ENCODE assay signal across 8 cellular contexts in the genomic region with DNA sequence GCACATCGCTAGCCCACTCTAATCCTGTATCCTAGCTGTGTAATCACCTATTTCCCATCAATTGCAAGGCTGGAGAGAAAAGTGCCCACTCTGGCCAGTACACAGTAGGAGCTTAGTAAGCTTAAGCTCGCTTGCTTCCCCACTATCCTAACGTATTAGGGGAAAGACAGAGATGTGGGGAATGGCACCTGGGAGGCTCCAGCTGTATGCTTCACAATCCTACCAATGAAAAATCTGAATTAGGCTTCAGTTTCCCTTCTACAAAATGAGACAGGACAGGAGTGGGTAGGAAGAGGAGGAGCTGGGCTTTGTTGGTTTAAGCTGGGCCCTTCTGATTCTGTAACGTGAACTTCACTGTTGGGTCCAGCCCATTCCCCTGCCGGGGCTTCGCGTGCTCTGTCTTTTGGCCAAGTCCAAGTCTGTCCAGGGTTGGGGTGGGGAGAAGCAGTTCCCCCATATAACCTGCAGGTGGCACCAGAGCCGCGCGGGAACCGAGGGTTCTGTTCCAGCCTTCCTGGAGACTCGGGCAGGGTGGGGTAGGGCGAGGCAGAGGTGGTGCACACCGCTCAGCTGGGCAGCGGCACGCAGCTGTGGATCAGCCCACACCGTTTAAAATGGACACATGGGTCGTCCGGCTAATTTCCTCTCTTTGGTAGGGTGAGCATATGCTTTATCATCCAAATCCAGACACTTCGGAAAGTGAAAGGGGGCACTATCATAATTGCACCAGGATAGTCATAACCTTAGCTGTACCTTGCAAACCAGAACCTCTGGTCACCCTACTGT.
DNase-seq lines count a peak whose midpoint lies in the region; ATAC-seq and TF ChIP-seq lines count a peak whose summit lies in the region.

No MANE protein-coding gene starts in this region.

- H4K20me1 ChIP-seq in IMR-90 (ENCODE audit: insufficient read depth, low read length): no peaks in the 10 kb centered on the region

- TF ChIP-seq CTCF in IMR-90 (conservative IDR thresholded peaks at IDR 0.05; ENCODE audit: low read depth, low read length) (peak; percentile 90), osteocyte (IDR thresholded peaks at IDR 0.05) (peak; percentile 96)

- no TSS peak for BruUV-seq in IMR-90 (replicated peaks; lab: Mats Ljungman, UMichigan)

- H2AK5ac ChIP-seq in IMR-90 (ENCODE audit: low read depth, low read length): no peak overlapping the region

- ATAC-seq in IMR-90 (ENCODE audit: low read depth): peak; percentile 100

- no peak overlapping the region for H3K23ac ChIP-seq in IMR-90 (ENCODE audit: low read depth, low read length)

- H2BK5ac ChIP-seq in IMR-90 (ENCODE audit: low read depth, low read length, poor library complexity, severe bottlenecking): no peak overlapping the region

- peak; percentile 92 for TF ChIP-seq RAD21 in IMR-90 (IDR thresholded peaks at IDR 0.05; ENCODE audit: low read length)

- intact Hi-C loops in IMR-90 (cut with micrococcal nuclease): loop anchor here (1.0 to 5.0 kb wide), 3 partner anchors 150 to 463 kb away; no protein-coding TSS in a partner anchor

- H3K36me3 Mint-ChIP-seq in osteocyte (ENCODE audit: unreplicated experiment): no peaks in the 10 kb centered on the region

- no peak overlapping the region for H4K91ac ChIP-seq in IMR-90 (ENCODE audit: insufficient read depth, low read depth, low read length)

- no peaks in the 10 kb centered on the region for H3K9me3 Mint-ChIP-seq in osteocyte (ENCODE audit: unreplicated experiment)

- H3K18ac ChIP-seq in IMR-90 (ENCODE audit: low read depth, low read length): no peak overlapping the region

- no peak overlapping the region for H4K8ac ChIP-seq in IMR-90 (ENCODE audit: low read depth in 2 of 2, low read length in 2 of 2)

- H3K79me1 ChIP-seq in IMR-90 (ENCODE audit: low read depth in 1 of 2, low read length in 2 of 2): no peaks in the 10 kb centered on the region

- CTCF ChIA-PET in IMR-90 (lab: Yijun Ruan, JAX): interaction anchor here (0.6 to 2.3 kb wide), 8 partner anchors 9 to 336 kb away, joined by 3 to 21 read pairs (median 4); no protein-coding TSS in a partner anchor

- no peak overlapping the region for H3K4me3 ChIP-seq in IMR-90 (ENCODE audit: insufficient read depth, low read depth, low read length)

- peak overlapping the region; percentile 64 for H3K4me3 Mint-ChIP-seq in osteocyte (ENCODE audit: unreplicated experiment)

- no peak overlapping the region for H2BK15ac ChIP-seq in IMR-90 (ENCODE audit: low read depth, low read length)

- H4K5ac ChIP-seq in IMR-90 (ENCODE audit: low read depth, low read length): no peak overlapping the region

- DNase-seq in Ammon's horn (ENCODE audit: low spot score) (peak; percentile 75), GM19238 (ENCODE audit: insufficient read length, low spot score) (peak; percentile 78), IMR-90 (peak; percentile 41), RPMI8226 (peak; percentile 71), foreskin melanocyte (peak; percentile 66), osteocyte (ENCODE audit: extremely low spot score, unreplicated experiment) (peak; percentile 94), superior temporal gyrus (ENCODE audit: extremely low spot score) (peak; percentile 82)
- DNase-seq in activated effector memory CD4-positive, alpha-beta T cell treated with Interleukin-2 at 50 U/mL for 16 hours: peak; percentile 57

- H3K14ac ChIP-seq in IMR-90 (replicated peaks; ENCODE audit: low read depth, low read length): no peak overlapping the region

- no peak overlapping the region for H2AK9ac ChIP-seq in IMR-90 (replicated peaks; ENCODE audit: low read depth, low read length, poor library complexity)

- TF ChIP-seq POLR2A in IMR-90 (IDR thresholded peaks at IDR 0.05; ENCODE audit: low read depth, low read length): no peak

- H3K9me3 ChIP-seq in IMR-90 (ENCODE audit: control insufficient read depth, insufficient read depth, low read length): peaks cover 2% of the 10 kb centered on the region

- H3K4ac ChIP-seq in IMR-90 (ENCODE audit: low read depth, low read length): no peak overlapping the region

- no peaks in the 10 kb centered on the region for H3K9me1 ChIP-seq in IMR-90 (ENCODE audit: insufficient read depth, low read length)

- peaks cover 46% of the 10 kb centered on the region for H3K27me3 ChIP-seq in IMR-90 (ENCODE audit: control insufficient read depth, insufficient read depth, low read length)

- H3K4me1 Mint-ChIP-seq in osteocyte (ENCODE audit: unreplicated experiment): peaks cover 11% of the 10 kb centered on the region

- H3K4me2 ChIP-seq in IMR-90 (ENCODE audit: low read depth, low read length): peak overlapping the region; percentile 54

- 60% methylated on average over 1 of the region's 20 CpGs; no CpG with 5 or more reads in 1 of the 2 experiments for WGBS in IMR-90 (ENCODE audit: extremely low coverage in 2 of 2, insufficient read length in 1 of 2), 2 experiments

- no peak overlapping the region for H2BK20ac ChIP-seq in IMR-90 (ENCODE audit: low read depth, low read length)

- peak overlapping the region; percentile 83 for H2AFZ ChIP-seq in IMR-90 (replicated peaks; ENCODE audit: low read length, poor library complexity)

- no peak overlapping the region for H3K27ac ChIP-seq in IMR-90 (ENCODE audit: insufficient read depth, low read length)

- H3K9ac ChIP-seq in IMR-90 (ENCODE audit: low read depth, low read length): no peak overlapping the region

- dilution Hi-C loops in IMR-90 (cut with HindIII; ENCODE audit: low sequenced_read_pairs, unreplicated experiment): no loop called here

- in situ Hi-C loops in IMR-90 (cut with MboI; ENCODE audit: low sequenced_read_pairs): loop anchor here (5.0 to 25.0 kb wide), 2 partner anchors 283 to 478 kb away; a partner anchor contains a TSS

- H3K4me1 ChIP-seq in IMR-90 (ENCODE audit: control insufficient read depth, insufficient read depth, low read length): no peaks in the 10 kb centered on the region

- peaks cover 14% of the 10 kb centered on the region for H3K27me3 Mint-ChIP-seq in osteocyte (ENCODE audit: unreplicated experiment)

- no peak overlapping the region for H3K56ac ChIP-seq in IMR-90 (ENCODE audit: extremely low read depth, insufficient read depth, low read length)

- no peak overlapping the region for H3K27ac Mint-ChIP-seq in osteocyte (ENCODE audit: unreplicated experiment)

- H2BK120ac ChIP-seq in IMR-90 (ENCODE audit: low read depth, low read length): no peak overlapping the region

- POLR2A ChIA-PET in IMR-90 (lab: Charles Lee; ENCODE audit: unreplicated experiment): no interaction called here

- H3K36me3 ChIP-seq in IMR-90 (ENCODE audit: control insufficient read depth, insufficient read depth, low read length): no peaks in the 10 kb centered on the region

TF ChIP-seq in IMR-90, 13 proteins besides CTCF, POLR2A, EP300 and RAD21:
- peak; percentile 77 for TF ChIP-seq SMC3 (IDR thresholded peaks at IDR 0.05; ENCODE audit: low read depth, low read length)
- no peak for TF ChIP-seq RCOR1 (IDR thresholded peaks at IDR 0.05; ENCODE audit: insufficient replicate concordance, low read length)
- peak; percentile 31; the same call in 1 of the 2 replicates for TF ChIP-seq MAZ (IDR thresholded peaks at IDR 0.05; ENCODE audit: borderline replicate concordance, low read depth, low read length)

Comparison
In these comparisons a context has a peak if more than half of its experiments do, and no peak if none do; other contexts are left out.
1. DNase-seq: peak in every context shown above with its lines; median percentile 94 in osteocyte; 82 in superior temporal gyrus; 78 in GM19238; 75 in Ammon's horn; 71 in RPMI8226; 66 in foreskin melanocyte; 57 in activated effector memory CD4-positive, alpha-beta T cell treated with Interleukin-2 at 50 U/mL for 16 hours; 41 in IMR-90.